ENCODE assay signal across 12 cellular contexts in genomic region chr9:81787747-81788632, GRCh38.
DNase-seq lines count a peak whose midpoint lies in the region; ATAC-seq, FAIRE-seq and TF ChIP-seq lines count a peak whose summit lies in the region.
"Had no signal": no experiment of that assay in that cellular context is flagged by ENCODE, and none has a peak within 500 bp of the region (broad histone marks: within the 10 kb centered on the region; RNA-seq: fewer than 3 reads in every experiment).

No MANE protein-coding gene starts in this region.

- H3K27me3 Mint-ChIP-seq in endodermal cell (ENCODE audit: insufficient read depth) (peaks cover 5% of the 10 kb centered on the region), natural killer cell (ENCODE audit: low read depth in 2 of 2) (no peaks in the 10 kb centered on the region)
- H3K27me3 Mint-ChIP-seq: stimulated activated naive CD8-positive, alpha-beta T cell treated with anti-CD3 and anti-CD28 coated beads, Interleukin-15, amount 100 ng/mL, for 72 hours had no signal

- FAIRE-seq in small intestine (lab: Jason Lieb, UNC): no peak

- peak; percentile 80 for DNase-seq in AG04449 (ENCODE audit: low read depth, low spot score)
- peak; percentile 55 for DNase-seq in LoVo (ENCODE audit: low spot score)
- peak; percentile 94 for DNase-seq in choroid plexus epithelial cell (ENCODE audit: low read depth)
- DNase-seq in endodermal cell: no peak
- no peak for DNase-seq in small intestine
- DNase-seq in NK-92 treated with Interleukin-12 subunit alpha and Interleukin-12 subunit beta, amount 100 ng/mL, for 24 hours (lab: John Stamatoyannopoulos, UW): no peak
- DNase-seq in natural killer cell: no peak
- DNase-seq: activated T-cell treated with anti-CD3 and anti-CD28 coated beads, Interleukin-2, amount 50 U/mL, for 4 hours; NCI-H1694 treated with DMSO at 0.1 percent for 48 hours; stimulated activated naive CD8-positive, alpha-beta T cell treated with anti-CD3 and anti-CD28 coated beads, Interleukin-15, amount 100 ng/mL, for 72 hours had no signal

- H3K4me3 Mint-ChIP-seq in endodermal cell: no peak overlapping the region
- H3K4me3 Mint-ChIP-seq in natural killer cell: no peak overlapping the region
- H3K4me3 Mint-ChIP-seq: activated T-cell treated with anti-CD3 and anti-CD28 coated beads, Interleukin-2, amount 50 U/mL, for 4 hours; stimulated activated naive CD8-positive, alpha-beta T cell treated with anti-CD3 and anti-CD28 coated beads, Interleukin-15, amount 100 ng/mL, for 72 hours had no signal

- WGBS in liver: 37% methylated on average over 4 of the region's 4 CpGs
- WGBS in endodermal cell (ENCODE audit: insufficient coverage in 1 of 2, insufficient read length in 1 of 2), 2 experiments: 89 to 95% methylated on average over 2 to 4 of the region's 4 CpGs
- 35 to 64% (median 54%) methylated on average over 4 of the region's 4 CpGs for WGBS in small intestine, 3 donors

- H3K4me1 ChIP-seq in liver (ENCODE audit: control insufficient read depth in 4 of 4, insufficient read depth in 4 of 4, low read length in 3 of 4) (peaks cover 7 to 18% (median 12%) of the 10 kb centered on the region in 4 donors), endodermal cell (ENCODE audit: control insufficient read depth, insufficient read depth, low read length) (peaks cover 19% of the 10 kb centered on the region), small intestine (ENCODE audit: control insufficient read depth in 2 of 2, insufficient read depth in 1 of 2, low read depth in 1 of 2, low read length in 1 of 2) (no peaks in the 10 kb centered on the region)

- peak; percentile 35 for TF ChIP-seq CTCF in AG04449 (IDR thresholded peaks at IDR 0.05; ENCODE audit: insufficient read depth, low read length, missing control alignments)
- TF ChIP-seq CTCF in choroid plexus epithelial cell (conservative IDR thresholded peaks at IDR 0.05; ENCODE audit: low read depth, low read length): peak; percentile 16
- no peak for TF ChIP-seq CTCF in liver (IDR thresholded peaks at IDR 0.05; ENCODE audit: low read depth, low read length, missing input control)
- no peak for TF ChIP-seq CTCF in endodermal cell (conservative IDR thresholded peaks at IDR 0.05)
- TF ChIP-seq CTCF in natural killer cell (IDR thresholded peaks at IDR 0.05): no peak

- POLR2A ChIA-PET in AG04449 (lab: Yijun Ruan, JAX): no interaction called here

- ATAC-seq in natural killer cell: no peak
- ATAC-seq: activated T-cell treated with anti-CD3 and anti-CD28 coated beads, Interleukin-2, amount 50 U/mL, for 4 hours; stimulated activated naive CD8-positive, alpha-beta T cell treated with anti-CD3 and anti-CD28 coated beads, Interleukin-15, amount 100 ng/mL, for 72 hours had no signal

- no peaks in the 10 kb centered on the region for H3K27me3 ChIP-seq in liver (ENCODE audit: control insufficient read depth in 4 of 4, insufficient read depth in 4 of 4, low read length in 3 of 4)
- H3K27me3 ChIP-seq in endodermal cell (ENCODE audit: control insufficient read depth, insufficient read depth, low read length, poor library complexity, severe bottlenecking): no peaks in the 10 kb centered on the region
- H3K27me3 ChIP-seq in small intestine (ENCODE audit: control insufficient read depth in 2 of 2, insufficient read depth in 2 of 2, low read length in 2 of 2): no peaks in the 10 kb centered on the region

- intact Hi-C loops in natural killer cell (cut with micrococcal nuclease): no loop called here

- H3K36me3 ChIP-seq in liver (ENCODE audit: control insufficient read depth in 4 of 4, insufficient read depth in 3 of 4, low read depth in 1 of 4, low read length in 3 of 4) (no peaks in the 10 kb centered on the region), endodermal cell (ENCODE audit: control insufficient read depth, insufficient read depth, low read length) (no peaks in the 10 kb centered on the region), small intestine (ENCODE audit: control insufficient read depth in 2 of 2, insufficient read depth in 2 of 2, low read length in 2 of 2) (no peaks in the 10 kb centered on the region)

- H3K36me3 Mint-ChIP-seq in endodermal cell (ENCODE audit: low read depth) (no peaks in the 10 kb centered on the region), natural killer cell (no peaks in the 10 kb centered on the region)

- H3K9me3 ChIP-seq in liver (ENCODE audit: control insufficient read depth in 4 of 4, low read length in 3 of 4) (no peaks in the 10 kb centered on the region), endodermal cell (ENCODE audit: control insufficient read depth, low read length) (no peaks in the 10 kb centered on the region), small intestine (ENCODE audit: control insufficient read depth, low read depth) (no peaks in the 10 kb centered on the region)

- peak overlapping the region in 1 of 2 donors; percentile 4 for H3K27ac ChIP-seq in liver (ENCODE audit: low read depth in 1 of 2, low read length in 2 of 2)
- H3K27ac ChIP-seq in endodermal cell (ENCODE audit: low read depth, low read length): no peak overlapping the region
- no peak overlapping the region for H3K27ac ChIP-seq in small intestine (ENCODE audit: low read depth in 1 of 2, low read length in 1 of 2)

- H3K9ac ChIP-seq in liver (ENCODE audit: low read depth in 1 of 2, low read length in 2 of 2) (no peak overlapping the region), endodermal cell (ENCODE audit: extremely low read depth, low read length, poor library complexity, severe bottlenecking) (no peak overlapping the region)

- no peak for TF ChIP-seq RAD21 in liver (IDR thresholded peaks at IDR 0.05)

- H3K4me3 ChIP-seq in AG04449 (ENCODE audit: low read depth, low read length): no peak overlapping the region
- H3K4me3 ChIP-seq in choroid plexus epithelial cell (ENCODE audit: low read depth, low read length): no peak overlapping the region
- H3K4me3 ChIP-seq in liver (ENCODE audit: low read depth in 1 of 3, low read length in 3 of 3): no peak overlapping the region
- H3K4me3 ChIP-seq in endodermal cell (ENCODE audit: low read length): no peak overlapping the region
- no peak overlapping the region for H3K4me3 ChIP-seq in small intestine (ENCODE audit: low read depth in 1 of 2, low read length in 2 of 2)

- no peak overlapping the region for H3K27ac Mint-ChIP-seq in endodermal cell
- H3K27ac Mint-ChIP-seq in natural killer cell: no peak overlapping the region
- H3K27ac Mint-ChIP-seq: progenitor cell of endocrine pancreas; stimulated activated naive CD8-positive, alpha-beta T cell treated with anti-CD3 and anti-CD28 coated beads, Interleukin-15, amount 100 ng/mL, for 72 hours had no signal

- peaks cover 42% of the 10 kb centered on the region for H3K4me1 Mint-ChIP-seq in endodermal cell
- H3K4me1 Mint-ChIP-seq in natural killer cell: no peaks in the 10 kb centered on the region
- H3K4me1 Mint-ChIP-seq: stimulated activated naive CD8-positive, alpha-beta T cell treated with anti-CD3 and anti-CD28 coated beads, Interleukin-15, amount 100 ng/mL, for 72 hours had no signal

- no peaks in the 10 kb centered on the region for H3K9me3 Mint-ChIP-seq in endodermal cell
- no peaks in the 10 kb centered on the region for H3K9me3 Mint-ChIP-seq in natural killer cell
- H3K9me3 Mint-ChIP-seq: stimulated activated naive CD8-positive, alpha-beta T cell treated with anti-CD3 and anti-CD28 coated beads, Interleukin-15, amount 100 ng/mL, for 72 hours had no signal

- CTCF ChIA-PET in AG04449 (lab: Yijun Ruan, JAX): interaction anchor here (1.3 to 2.5 kb wide), 2 partner anchors 10 to 819 kb away, joined by 3 to 7 read pairs; no protein-coding TSS in a partner anchor

TF ChIP-seq in liver, 16 proteins besides CTCF, POLR2A, EP300 and RAD21 (continues in another document):
- no peak for TF ChIP-seq REST (IDR thresholded peaks at IDR 0.05)
- TF ChIP-seq ZBTB33 (IDR thresholded peaks at IDR 0.05): no peak
- TF ChIP-seq YY1 (IDR thresholded peaks at IDR 0.05): no peak
- TF ChIP-seq SP1 (IDR thresholded peaks at IDR 0.05): no peak
- TF ChIP-seq FOXA2 (IDR thresholded peaks at IDR 0.05): no peak
- peak; percentile 25 to 31 for TF ChIP-seq RXRA (IDR thresholded peaks at IDR 0.05)
- TF ChIP-seq JUND (IDR thresholded peaks at IDR 0.05): peak; percentile 13 to 14

Comparison
In these comparisons a context has a peak if more than half of its experiments do, and no peak if none do; other contexts are left out.
1. DNase-seq: peak in AG04449 (single experiment), LoVo (single experiment) and choroid plexus epithelial cell (single experiment); none in endodermal cell (single experiment), small intestine (single experiment), NK-92 treated with Interleukin-12 subunit alpha and Interleukin-12 subunit beta, amount 100 ng/mL, for 24 hours (single experiment) and natural killer cell (single experiment).
2. CTCF ChIP-seq: peak in AG04449 (single experiment) and choroid plexus epithelial cell (single experiment); none in liver (single experiment), endodermal cell (single experiment) and natural killer cell (single experiment).